Comparison of ENCODE assay signal across 1 cellular context in genomic region chr5:6632931-6633468, GRCh38.
TF ChIP-seq lines count a peak whose summit lies in the region.

TSS of gene NSUN2 (minus strand) at chr5:6633044. CDS start at chr5:6632979, 65 bp downstream.
TSS of gene SRD5A1 (plus strand) at chr5:6633440. CDS start at chr5:6633577, 137 bp downstream.

TF ChIP-seq in K562, 482 proteins besides CTCF, POLR2A, EP300 and RAD21 (continued from another document and continues in another):
- TF ChIP-seq, protein P1, sequence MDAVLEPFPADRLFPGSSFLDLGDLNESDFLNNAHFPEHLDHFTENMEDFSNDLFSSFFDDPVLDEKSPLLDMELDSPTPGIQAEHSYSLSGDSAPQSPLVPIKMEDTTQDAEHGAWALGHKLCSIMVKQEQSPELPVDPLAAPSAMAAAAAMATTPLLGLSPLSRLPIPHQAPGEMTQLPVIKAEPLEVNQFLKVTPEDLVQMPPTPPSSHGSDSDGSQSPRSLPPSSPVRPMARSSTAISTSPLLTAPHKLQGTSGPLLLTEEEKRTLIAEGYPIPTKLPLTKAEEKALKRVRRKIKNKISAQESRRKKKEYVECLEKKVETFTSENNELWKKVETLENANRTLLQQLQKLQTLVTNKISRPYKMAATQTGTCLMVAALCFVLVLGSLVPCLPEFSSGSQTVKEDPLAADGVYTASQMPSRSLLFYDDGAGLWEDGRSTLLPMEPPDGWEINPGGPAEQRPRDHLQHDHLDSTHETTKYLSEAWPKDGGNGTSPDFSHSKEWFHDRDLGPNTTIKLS (IDR thresholded peaks at IDR 0.05; ENCODE audit: borderline replicate concordance, low read depth), result peak; percentile 88
- TF ChIP-seq THRB (CRISPR knock-in tag; conservative IDR thresholded peaks at IDR 0.05) (0 out of 2 replicates have a peak, but pooled peaks have one; percentile 18), GABPA (tag; conservative IDR thresholded peaks at IDR 0.05; ENCODE audit: low read depth) (peak; percentile 96), MTF1 (CRISPR knock-in tag; IDR thresholded peaks at IDR 0.05; ENCODE audit: borderline replicate concordance) (no peak), POLR2B (IDR thresholded peaks at IDR 0.05; ENCODE audit: low read depth, partially characterized antibody) (peak; percentile 59), THAP12 (CRISPR knock-in tag; IDR thresholded peaks at IDR 0.05) (0 out of 2 replicates have a peak, but pooled peaks have one; percentile 46), HOXB6 (CRISPR knock-in tag; IDR thresholded peaks at IDR 0.05; ENCODE audit: borderline replicate concordance) (no peak), MEIS2 (IDR thresholded peaks at IDR 0.05; ENCODE audit: partially characterized antibody) (peak; percentile 92), CXXC5 (CRISPR knock-in tag; IDR thresholded peaks at IDR 0.05) (peak; percentile 50), HINFP (tag; conservative IDR thresholded peaks at IDR 0.05; ENCODE audit: low read depth) (no peak), POLR2G (IDR thresholded peaks at IDR 0.05; ENCODE audit: low read depth, low read length) (peak; percentile 98), RBM39 (optimal IDR thresholded peaks at IDR 0.05; ENCODE audit: low read depth, low read length) (no peak), ID3 (CRISPR knock-in tag; IDR thresholded peaks at IDR 0.05) (no peak), ID3 (tag; IDR thresholded peaks at IDR 0.05) (peak; percentile 39; the same call in 1 of the 2 replicates), KLF10 (CRISPR knock-in tag; IDR thresholded peaks at IDR 0.05) (no peak), HMBOX1 (IDR thresholded peaks at IDR 0.05) (no peak), ZNF644 (tag; IDR thresholded peaks at IDR 0.05; ENCODE audit: low read depth) (no peak), ZBTB8A (IDR thresholded peaks at IDR 0.05; ENCODE audit: partially characterized antibody) (no peak), MTA1 (IDR thresholded peaks at IDR 0.05; ENCODE audit: borderline replicate concordance) (peak; percentile 81), E2F3 (CRISPR knock-in tag; IDR thresholded peaks at IDR 0.05) (no peak), ELK1 (CRISPR knock-in tag; IDR thresholded peaks at IDR 0.05) (no peak), SIN3A (IDR thresholded peaks at IDR 0.05; ENCODE audit: borderline replicate concordance in 2 of 2, control insufficient read depth in 1 of 2, low read depth in 2 of 2, low read length in 2 of 2) (peak; percentile 96 to 98), ZNF551 (CRISPR knock-in tag; IDR thresholded peaks at IDR 0.05) (no peak), ARID1B (IDR thresholded peaks at IDR 0.05) (no peak), KAT8 (IDR thresholded peaks at IDR 0.05; ENCODE audit: low read depth) (no peak), ZNF239 (CRISPR knock-in tag; IDR thresholded peaks at IDR 0.05) (no peak), JUND (IDR thresholded peaks at IDR 0.05; ENCODE audit: borderline replicate concordance, low read depth, low read length) (no peak), JUND (tag; IDR thresholded peaks at IDR 0.05; ENCODE audit: borderline replicate concordance, low read depth, low read length) (peak; percentile 28; the same call in 1 of the 3 replicates), ELF1 (tag; IDR thresholded peaks at IDR 0.05) (peak; percentile 94), GABPB1 (CRISPR knock-in tag; IDR thresholded peaks at IDR 0.05) (peak; percentile 87), EZH2 (IDR thresholded peaks at IDR 0.05; ENCODE audit: borderline replicate concordance, low read depth, low read length) (no peak), FOXA3 (CRISPR knock-in tag; conservative IDR thresholded peaks at IDR 0.05 in 1 of 2, IDR thresholded peaks at IDR 0.05 in 1 of 2) (no peak), LCOR (CRISPR knock-in tag; IDR thresholded peaks at IDR 0.05) (peak; percentile 21; the same call in 1 of the 2 replicates)
- TF ChIP-seq, protein P2, sequence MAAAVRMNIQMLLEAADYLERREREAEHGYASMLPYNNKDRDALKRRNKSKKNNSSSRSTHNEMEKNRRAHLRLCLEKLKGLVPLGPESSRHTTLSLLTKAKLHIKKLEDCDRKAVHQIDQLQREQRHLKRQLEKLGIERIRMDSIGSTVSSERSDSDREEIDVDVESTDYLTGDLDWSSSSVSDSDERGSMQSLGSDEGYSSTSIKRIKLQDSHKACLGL (CRISPR knock-in tag; IDR thresholded peaks at IDR 0.05; ENCODE audit: borderline replicate concordance, poor library complexity, severe bottlenecking), result peak; percentile 98
- TF ChIP-seq, protein P3, sequence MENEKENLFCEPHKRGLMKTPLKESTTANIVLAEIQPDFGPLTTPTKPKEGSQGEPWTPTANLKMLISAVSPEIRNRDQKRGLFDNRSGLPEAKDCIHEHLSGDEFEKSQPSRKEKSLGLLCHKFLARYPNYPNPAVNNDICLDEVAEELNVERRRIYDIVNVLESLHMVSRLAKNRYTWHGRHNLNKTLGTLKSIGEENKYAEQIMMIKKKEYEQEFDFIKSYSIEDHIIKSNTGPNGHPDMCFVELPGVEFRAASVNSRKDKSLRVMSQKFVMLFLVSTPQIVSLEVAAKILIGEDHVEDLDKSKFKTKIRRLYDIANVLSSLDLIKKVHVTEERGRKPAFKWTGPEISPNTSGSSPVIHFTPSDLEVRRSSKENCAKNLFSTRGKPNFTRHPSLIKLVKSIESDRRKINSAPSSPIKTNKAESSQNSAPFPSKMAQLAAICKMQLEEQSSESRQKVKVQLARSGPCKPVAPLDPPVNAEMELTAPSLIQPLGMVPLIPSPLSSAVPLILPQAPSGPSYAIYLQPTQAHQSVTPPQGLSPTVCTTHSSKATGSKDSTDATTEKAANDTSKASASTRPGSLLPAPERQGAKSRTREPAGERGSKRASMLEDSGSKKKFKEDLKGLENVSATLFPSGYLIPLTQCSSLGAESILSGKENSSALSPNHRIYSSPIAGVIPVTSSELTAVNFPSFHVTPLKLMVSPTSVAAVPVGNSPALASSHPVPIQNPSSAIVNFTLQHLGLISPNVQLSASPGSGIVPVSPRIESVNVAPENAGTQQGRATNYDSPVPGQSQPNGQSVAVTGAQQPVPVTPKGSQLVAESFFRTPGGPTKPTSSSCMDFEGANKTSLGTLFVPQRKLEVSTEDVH (IDR thresholded peaks at IDR 0.05; ENCODE audit: low read depth, partially characterized antibody), result peak; percentile 73
- TF ChIP-seq, protein P4, sequence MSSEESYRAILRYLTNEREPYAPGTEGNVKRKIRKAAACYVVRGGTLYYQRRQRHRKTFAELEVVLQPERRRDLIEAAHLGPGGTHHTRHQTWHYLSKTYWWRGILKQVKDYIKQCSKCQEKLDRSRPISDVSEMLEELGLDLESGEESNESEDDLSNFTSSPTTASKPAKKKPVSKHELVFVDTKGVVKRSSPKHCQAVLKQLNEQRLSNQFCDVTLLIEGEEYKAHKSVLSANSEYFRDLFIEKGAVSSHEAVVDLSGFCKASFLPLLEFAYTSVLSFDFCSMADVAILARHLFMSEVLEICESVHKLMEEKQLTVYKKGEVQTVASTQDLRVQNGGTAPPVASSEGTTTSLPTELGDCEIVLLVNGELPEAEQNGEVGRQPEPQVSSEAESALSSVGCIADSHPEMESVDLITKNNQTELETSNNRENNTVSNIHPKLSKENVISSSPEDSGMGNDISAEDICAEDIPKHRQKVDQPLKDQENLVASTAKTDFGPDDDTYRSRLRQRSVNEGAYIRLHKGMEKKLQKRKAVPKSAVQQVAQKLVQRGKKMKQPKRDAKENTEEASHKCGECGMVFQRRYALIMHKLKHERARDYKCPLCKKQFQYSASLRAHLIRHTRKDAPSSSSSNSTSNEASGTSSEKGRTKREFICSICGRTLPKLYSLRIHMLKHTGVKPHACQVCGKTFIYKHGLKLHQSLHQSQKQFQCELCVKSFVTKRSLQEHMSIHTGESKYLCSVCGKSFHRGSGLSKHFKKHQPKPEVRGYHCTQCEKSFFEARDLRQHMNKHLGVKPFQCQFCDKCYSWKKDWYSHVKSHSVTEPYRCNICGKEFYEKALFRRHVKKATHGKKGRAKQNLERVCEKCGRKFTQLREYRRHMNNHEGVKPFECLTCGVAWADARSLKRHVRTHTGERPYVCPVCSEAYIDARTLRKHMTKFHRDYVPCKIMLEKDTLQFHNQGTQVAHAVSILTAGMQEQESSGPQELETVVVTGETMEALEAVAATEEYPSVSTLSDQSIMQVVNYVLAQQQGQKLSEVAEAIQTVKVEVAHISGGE (CRISPR knock-in tag; IDR thresholded peaks at IDR 0.05), result peak in 1 of 3 experiments; percentile 89; a peak in 2 of 6 replicates
- TF ChIP-seq, protein P5, sequence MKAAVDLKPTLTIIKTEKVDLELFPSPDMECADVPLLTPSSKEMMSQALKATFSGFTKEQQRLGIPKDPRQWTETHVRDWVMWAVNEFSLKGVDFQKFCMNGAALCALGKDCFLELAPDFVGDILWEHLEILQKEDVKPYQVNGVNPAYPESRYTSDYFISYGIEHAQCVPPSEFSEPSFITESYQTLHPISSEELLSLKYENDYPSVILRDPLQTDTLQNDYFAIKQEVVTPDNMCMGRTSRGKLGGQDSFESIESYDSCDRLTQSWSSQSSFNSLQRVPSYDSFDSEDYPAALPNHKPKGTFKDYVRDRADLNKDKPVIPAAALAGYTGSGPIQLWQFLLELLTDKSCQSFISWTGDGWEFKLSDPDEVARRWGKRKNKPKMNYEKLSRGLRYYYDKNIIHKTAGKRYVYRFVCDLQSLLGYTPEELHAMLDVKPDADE (conservative IDR thresholded peaks at IDR 0.05; ENCODE audit: control insufficient read depth, low read depth, low read length), result peak; percentile 92
- TF ChIP-seq, protein P6, sequence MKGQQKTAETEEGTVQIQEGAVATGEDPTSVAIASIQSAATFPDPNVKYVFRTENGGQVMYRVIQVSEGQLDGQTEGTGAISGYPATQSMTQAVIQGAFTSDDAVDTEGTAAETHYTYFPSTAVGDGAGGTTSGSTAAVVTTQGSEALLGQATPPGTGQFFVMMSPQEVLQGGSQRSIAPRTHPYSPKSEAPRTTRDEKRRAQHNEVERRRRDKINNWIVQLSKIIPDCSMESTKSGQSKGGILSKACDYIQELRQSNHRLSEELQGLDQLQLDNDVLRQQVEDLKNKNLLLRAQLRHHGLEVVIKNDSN (CRISPR knock-in tag; IDR thresholded peaks at IDR 0.05), result peak; percentile 93
- TF ChIP-seq, protein P7, sequence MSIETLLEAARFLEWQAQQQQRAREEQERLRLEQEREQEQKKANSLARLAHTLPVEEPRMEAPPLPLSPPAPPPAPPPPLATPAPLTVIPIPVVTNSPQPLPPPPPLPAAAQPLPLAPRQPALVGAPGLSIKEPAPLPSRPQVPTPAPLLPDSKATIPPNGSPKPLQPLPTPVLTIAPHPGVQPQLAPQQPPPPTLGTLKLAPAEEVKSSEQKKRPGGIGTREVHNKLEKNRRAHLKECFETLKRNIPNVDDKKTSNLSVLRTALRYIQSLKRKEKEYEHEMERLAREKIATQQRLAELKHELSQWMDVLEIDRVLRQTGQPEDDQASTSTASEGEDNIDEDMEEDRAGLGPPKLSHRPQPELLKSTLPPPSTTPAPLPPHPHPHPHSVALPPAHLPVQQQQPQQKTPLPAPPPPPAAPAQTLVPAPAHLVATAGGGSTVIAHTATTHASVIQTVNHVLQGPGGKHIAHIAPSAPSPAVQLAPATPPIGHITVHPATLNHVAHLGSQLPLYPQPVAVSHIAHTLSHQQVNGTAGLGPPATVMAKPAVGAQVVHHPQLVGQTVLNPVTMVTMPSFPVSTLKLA (conservative IDR thresholded peaks at IDR 0.05), result peak; percentile 99 to 100
